ENCODE assay signal across 8 cellular contexts in the genomic region with DNA sequence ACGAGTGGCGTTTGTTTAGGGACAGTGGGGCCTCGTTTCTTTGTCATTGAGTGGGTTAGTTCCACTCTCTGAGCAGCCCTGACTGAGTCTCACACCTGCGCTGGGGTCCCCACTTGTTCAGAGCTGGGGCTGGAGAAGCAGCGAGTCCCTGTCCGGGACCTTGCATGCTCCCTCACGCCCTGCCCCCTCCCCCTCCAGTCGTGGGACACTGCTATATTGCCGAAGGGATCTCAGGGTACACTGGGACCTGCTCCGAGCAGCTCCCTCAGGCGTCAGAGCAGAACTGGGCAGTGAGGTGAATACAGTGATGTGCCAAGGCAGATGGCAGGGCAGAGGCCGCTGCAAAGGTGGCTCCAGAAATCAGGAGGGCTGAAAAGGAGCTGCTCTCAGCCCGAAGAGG. TPM values are rescaled to one million over a fixed set of nuclear protein-coding genes. Genes with fewer than 3 reads are reported as not detected.
DNase-seq lines count a peak whose midpoint lies in the region; ATAC-seq and TF ChIP-seq lines count a peak whose summit lies in the region.

No MANE protein-coding gene starts in this region.

- H3K36me3 ChIP-seq in breast epithelium (no peaks in the 10 kb centered on the region), upper lobe of left lung (no peaks in the 10 kb centered on the region)

- intact Hi-C loops in breast epithelium (cut with DNase I; ENCODE audit: low total_unique reads) (no loop called here), MCF 10A (cut with micrococcal nuclease) (no loop called here)

- H3K4me3 Mint-ChIP-seq in MCF 10A (ENCODE audit: unreplicated experiment), result no peak overlapping the region
- H3K4me3 Mint-ChIP-seq in effector memory CD8-positive, alpha-beta T cell, result peak overlapping the region; percentile 59 to 74

- peak; percentile 4 for ATAC-seq in HG03378 (IDR thresholded peaks at IDR 0.05; ENCODE audit: unreplicated experiment)
- ATAC-seq in effector memory CD8-positive, alpha-beta T cell (replicated peaks), result peak; percentile 18
- no peak for ATAC-seq in upper lobe of left lung (ENCODE audit: low FRiP score in 2 of 2)
- ATAC-seq in GM18520 (IDR thresholded peaks at IDR 0.05; ENCODE audit: unreplicated experiment), result no peak

- no TSS peak for BruUV-seq in MCF 10A (replicated peaks; lab: Mats Ljungman, UMichigan)

- in situ Hi-C loops in GM13976 (cut with MboI; ENCODE audit: low sequenced_read_pairs, unreplicated experiment), result loop anchor here (10.0 kb wide), 1 partner anchor 58 kb away; the partner anchor contains the start of gene KLF13

- POLR2A ChIA-PET in MCF 10A (lab: Yijun Ruan, JAX), result no interaction called here

- H3K4me1 ChIP-seq in breast epithelium, result peaks cover 0 to 2% of the 10 kb centered on the region in 2 donors
- peaks cover 37 to 59% (median 56%) of the 10 kb centered on the region in 4 donors for H3K4me1 ChIP-seq in upper lobe of left lung

- no peak for TF ChIP-seq EP300 in upper lobe of left lung (IDR thresholded peaks at IDR 0.05)

- no peaks in the 10 kb centered on the region for H3K27me3 Mint-ChIP-seq in MCF 10A (ENCODE audit: insufficient read depth, unreplicated experiment)
- no peaks in the 10 kb centered on the region for H3K27me3 Mint-ChIP-seq in effector memory CD8-positive, alpha-beta T cell

- H3K4me3 ChIP-seq in breast epithelium (no peak overlapping the region), upper lobe of left lung (no peak overlapping the region)

- TF ChIP-seq POLR2A in breast epithelium (IDR thresholded peaks at IDR 0.05), result no peak
- TF ChIP-seq POLR2A in upper lobe of left lung (IDR thresholded peaks at IDR 0.05), result no peak

- H3K9me3 Mint-ChIP-seq in MCF 10A (ENCODE audit: unreplicated experiment), result no peaks in the 10 kb centered on the region
- H3K9me3 Mint-ChIP-seq in effector memory CD8-positive, alpha-beta T cell, result no peaks in the 10 kb centered on the region

- H3K27ac ChIP-seq in breast epithelium (no peak overlapping the region), upper lobe of left lung (peak overlapping the region; percentile 82 to 89 (median 86))

- H3K4me1 Mint-ChIP-seq in MCF 10A (ENCODE audit: insufficient read depth, unreplicated experiment), result peaks cover 29% of the 10 kb centered on the region
- peaks cover 59 to 77% of the 10 kb centered on the region in 2 donors for H3K4me1 Mint-ChIP-seq in effector memory CD8-positive, alpha-beta T cell (ENCODE audit: low read depth in 2 of 2)

- CTCF ChIA-PET in MCF 10A (lab: Yijun Ruan, JAX), result no interaction called here

- H3K27me3 ChIP-seq in breast epithelium, result no peaks in the 10 kb centered on the region
- no peaks in the 10 kb centered on the region for H3K27me3 ChIP-seq in upper lobe of left lung

- WGBS in upper lobe of left lung, 2 donors, result 69 to 81% methylated on average over 9 to 13 of the region's 13 CpGs

- DNase-seq in breast epithelium (ENCODE audit: low spot score in 2 of 2), result peak; percentile 14 to 20
- no peak for DNase-seq in MCF 10A (ENCODE audit: unreplicated experiment)
- no peak for DNase-seq in effector memory CD8-positive, alpha-beta T cell
- no peak for DNase-seq in upper lobe of left lung
- DNase-seq in medulla oblongata (ENCODE audit: extremely low spot score), result no peak
- DNase-seq in GM13976 (ENCODE audit: low spot score), result no peak

- no peak for TF ChIP-seq CTCF in breast epithelium (IDR thresholded peaks at IDR 0.05)
- no peak for TF ChIP-seq CTCF in MCF 10A (IDR thresholded peaks at IDR 0.05; ENCODE audit: unreplicated experiment)
- TF ChIP-seq CTCF in upper lobe of left lung (IDR thresholded peaks at IDR 0.05), result no peak
- TF ChIP-seq CTCF in GM13976 (IDR thresholded peaks at IDR 0.05; ENCODE audit: borderline replicate concordance, control extremely low read depth, extremely low read depth, insufficient read depth, missing control alignments), result no peak

- H3K9me3 ChIP-seq in breast epithelium (no peaks in the 10 kb centered on the region), upper lobe of left lung (no peaks in the 10 kb centered on the region)

- H3K27ac Mint-ChIP-seq in MCF 10A (ENCODE audit: low read depth, unreplicated experiment), result no peak overlapping the region
- H3K27ac Mint-ChIP-seq in effector memory CD8-positive, alpha-beta T cell, result peak overlapping the region; percentile 96 to 97

- H3K36me3 Mint-ChIP-seq in MCF 10A (ENCODE audit: insufficient read depth, unreplicated experiment), result peaks cover 2% of the 10 kb centered on the region
- H3K36me3 Mint-ChIP-seq in effector memory CD8-positive, alpha-beta T cell (ENCODE audit: insufficient read depth), result peaks cover 13% of the 10 kb centered on the region

RNA-seq across cellular contexts. Expression of gene KLF13, which starts 59.9 kb away (rescaled TPM):
- total RNA-seq in breast epithelium (10 to 100 TPM; 26.3 to 52.2 (median 28.2) TPM), MCF 10A (2022) (83.1 and 110 TPM in 2 replicates), upper lobe of left lung (100 to 1,000 TPM; 103 to 231 (median 147) TPM)

Comparison
In these comparisons a context has a peak if more than half of its experiments do, and no peak if none do; other contexts are left out.
1. DNase-seq: peak in breast epithelium (2 of 2); none in MCF 10A (single experiment), effector memory CD8-positive, alpha-beta T cell (0 of 3), upper lobe of left lung (0 of 2), medulla oblongata (single experiment) and GM13976 (single experiment).
2. H3K27ac ChIP-seq: peak in upper lobe of left lung (4 of 4); none in breast epithelium (0 of 2).
3. ATAC-seq: peak in HG03378 (single experiment) and effector memory CD8-positive, alpha-beta T cell (single experiment); none in upper lobe of left lung (0 of 2) and GM18520 (single experiment).